Comparison of ENCODE assay signal across 17 cellular contexts in genomic region chr10:11045995-11046394, GRCh38. TPM values are rescaled to one million over a fixed set of nuclear protein-coding genes. Genes with fewer than 3 reads are reported as not detected.
A peak's percentile ranks its signal among the peaks of the same experiment; 100 is the strongest.
DNase-seq lines count a peak whose midpoint lies in the region; ATAC-seq and TF ChIP-seq lines count a peak whose summit lies in the region.
"Had no signal": no experiment of that assay in that cellular context is flagged by ENCODE, and none has a peak within 500 bp of the region (broad histone marks: within the 10 kb centered on the region; RNA-seq: fewer than 3 reads in every experiment).

No MANE protein-coding gene starts in this region.

- no peaks in the 10 kb centered on the region for H3K36me3 ChIP-seq in heart left ventricle
- no peaks in the 10 kb centered on the region for H3K36me3 ChIP-seq in transverse colon
- H3K36me3 ChIP-seq: SJSA1 had no signal

- in situ Hi-C loops in transverse colon (cut with MboI; ENCODE audit: low pct_ligation_motif_present in 1 of 4, low pct_unique_long_range_greater_than_20kb in 1 of 4, low sequenced_read_pairs in 3 of 4): loop anchor here in 3 of 4 donors (25.0 kb wide), 2 partner anchors 1434 to 1709 kb away; no protein-coding TSS in a partner anchor

- TF ChIP-seq CTCF in heart left ventricle (IDR thresholded peaks at IDR 0.05): no peak
- no peak for TF ChIP-seq CTCF in transverse colon (IDR thresholded peaks at IDR 0.05)

- no peaks in the 10 kb centered on the region for H3K27me3 ChIP-seq in heart left ventricle
- no peaks in the 10 kb centered on the region for H3K27me3 ChIP-seq in transverse colon
- H3K27me3 ChIP-seq: SJSA1 had no signal

- H3K4me3 ChIP-seq in heart left ventricle: peak overlapping the region in 8 of 12 donors; percentile 8 to 41 (median 26)
- no peak overlapping the region for H3K4me3 ChIP-seq in transverse colon
- H3K4me3 ChIP-seq: PC-9, SJSA1 had no signal

- 33 to 62% (median 37%) methylated on average over 16 of the region's 16 CpGs for WGBS in heart left ventricle, 4 donors
- WGBS in transverse colon (ENCODE audit: low coverage in 1 of 2), 2 donors: 60 to 89% methylated on average over 6 to 16 of the region's 16 CpGs

- intact Hi-C loops in heart left ventricle (cut with DNase I): loop anchor here in 6 of 10 donors (5.0 to 10.0 kb wide), 4 partner anchors 36 to 229 kb away; no protein-coding TSS in a partner anchor
- intact Hi-C loops in posterior cingulate gyrus (cut with DNase I): no loop called here
- intact Hi-C loops in transverse colon (cut with DNase I; ENCODE audit: low total_unique reads): no loop called here

- H3K9me3 ChIP-seq in heart left ventricle: no peaks in the 10 kb centered on the region
- no peaks in the 10 kb centered on the region for H3K9me3 ChIP-seq in transverse colon
- H3K9me3 ChIP-seq: SJSA1 had no signal

- peak; percentile 63 to 87 (median 81) for DNase-seq in heart left ventricle
- DNase-seq in posterior cingulate gyrus: peak in 6 of 10 donors; percentile 10 to 86 (median 63)
- DNase-seq in transverse colon: no peak
- no peak for DNase-seq in iPS-NIHi11 (ENCODE audit: low spot score)
- no peak for DNase-seq in activated T-cell treated with anti-CD3 and anti-CD28 coated beads, Interleukin-2, amount 50 U/mL, for 1 hour
- no peak for DNase-seq in NCI-H510A (lab: John Stamatoyannopoulos, UW)
- DNase-seq: activated CD4-positive, alpha-beta T cell treated with anti-CD3 and anti-CD28 coated beads for 36 hours; CD8-positive, alpha-beta memory T cell; effector CD8-positive, alpha-beta T cell; HCEC 1CT; NCI-H1417; NCI-H82; PC-9 had no signal

- ATAC-seq in heart left ventricle: peak; percentile 68 to 82 (median 78)
- ATAC-seq: activated CD4-positive, alpha-beta T cell treated with anti-CD3 and anti-CD28 coated beads for 36 hours; esophagus mucosa; natural killer cell treated with Interleukin-12 subunit alpha and Interleukin-12 subunit beta and Interleukin-15 and Interleukin-18, amount 100 ng/mL, for 72 hours had no signal

- H3K4me1 ChIP-seq in heart left ventricle (peaks cover 0 to 92% (median 63%) of the 10 kb centered on the region in 12 donors), transverse colon (peaks cover 7 to 17% (median 14%) of the 10 kb centered on the region in 4 donors)
- H3K4me1 ChIP-seq: SJSA1 had no signal

- H3K27ac ChIP-seq in cingulate gyrus (ENCODE audit: low read depth, low read length) (peak overlapping the region; percentile 21), heart left ventricle (peak overlapping the region; percentile 55 to 87 (median 79)), transverse colon (peak overlapping the region; percentile 11 to 36 (median 21))
- H3K27ac ChIP-seq: PC-9, SJSA1 had no signal

- no peak for TF ChIP-seq EP300 in transverse colon (IDR thresholded peaks at IDR 0.05; ENCODE audit: low read depth)

- no peak for TF ChIP-seq POLR2A in heart left ventricle (IDR thresholded peaks at IDR 0.05)
- no peak for TF ChIP-seq POLR2A in transverse colon (IDR thresholded peaks at IDR 0.05)

RNA-seq across cellular contexts. Expression of gene CELF2, which starts 28.3 kb away (rescaled TPM):
- total RNA-seq in heart left ventricle: 100 to 1,000 TPM in 1 of 9 donors, 10 to 100 TPM in 8; 61.2 to 103 (median 73.3) TPM
- polyA plus RNA-seq in heart left ventricle: 10 to 100 TPM; 14.2 to 33.3 TPM
- total RNA-seq in transverse colon: 10 to 100 TPM; 27.0 to 44.1 (median 31.3) TPM
- total RNA-seq: PC-9, SJSA1 had no signal

Comparison
In these comparisons a context has a peak if more than half of its experiments do, and no peak if none do; other contexts are left out.
1. H3K27ac ChIP-seq: peak in every context shown above with its lines; median percentile 79 in heart left ventricle; 21 in cingulate gyrus; 21 in transverse colon.
2. DNase-seq: peak in heart left ventricle (5 of 5) and posterior cingulate gyrus (6 of 10); none in transverse colon (single experiment), iPS-NIHi11 (single experiment), activated T-cell treated with anti-CD3 and anti-CD28 coated beads, Interleukin-2, amount 50 U/mL, for 1 hour (single experiment) and NCI-H510A (single experiment).
3. H3K4me3 ChIP-seq: peak in heart left ventricle (8 of 12); none in transverse colon (0 of 4).
4. intact Hi-C loops: an anchor here in heart left ventricle (5.0 to 10.0 kb wide); none called in posterior cingulate gyrus and transverse colon.